10 cellular contexts compared by ENCODE assay signal in the genomic region with DNA sequence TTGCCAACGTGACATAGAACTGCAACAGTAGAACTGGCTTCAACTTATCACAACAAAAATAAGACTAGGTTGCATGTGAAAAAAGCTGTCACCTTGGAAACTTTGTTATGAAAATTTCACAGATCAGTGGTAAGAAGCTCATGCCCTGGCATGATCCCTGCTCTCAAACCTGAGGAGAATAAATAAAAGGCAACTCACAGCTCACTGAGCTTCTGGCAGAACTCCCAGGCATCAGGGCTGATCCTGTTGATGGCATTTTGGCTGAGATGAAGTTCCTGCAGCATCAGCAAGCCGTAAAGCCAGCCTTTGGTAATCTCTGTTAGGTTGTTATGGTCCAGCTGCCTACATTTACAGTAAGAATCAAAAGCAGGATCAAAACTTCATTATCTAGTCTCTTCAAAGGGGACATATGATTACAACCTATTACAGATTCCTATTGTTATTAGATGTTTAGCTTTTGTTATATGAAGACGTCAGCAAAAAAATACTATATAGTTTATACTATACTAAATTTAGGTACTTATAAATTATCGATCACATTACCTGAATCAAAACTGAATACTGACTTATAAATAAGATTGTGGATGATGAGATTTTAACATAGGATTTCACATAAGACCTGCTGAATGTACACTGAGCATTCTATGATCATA. TPM values are rescaled to one million over a fixed set of nuclear protein-coding genes. Genes with fewer than 3 reads are reported as not detected.
DNase-seq lines count a peak whose midpoint lies in the region; ATAC-seq, FAIRE-seq and TF ChIP-seq lines count a peak whose summit lies in the region.
"Had no signal": no experiment of that assay in that cellular context is flagged by ENCODE, and none has a peak within 500 bp of the region (broad histone marks: within the 10 kb centered on the region; RNA-seq: fewer than 3 reads in every experiment).

No MANE protein-coding gene starts in this region.

- no peaks in the 10 kb centered on the region for H3K9me3 Mint-ChIP-seq in astrocyte (ENCODE audit: unreplicated experiment)

- no peaks in the 10 kb centered on the region for H3K27me3 ChIP-seq in astrocyte (ENCODE audit: insufficient read depth, low read length)
- H3K27me3 ChIP-seq in hepatocyte = no peaks in the 10 kb centered on the region
- no peaks in the 10 kb centered on the region for H3K27me3 ChIP-seq in thoracic aorta (replicated peaks; ENCODE audit: insufficient read depth)

- H3K27ac Mint-ChIP-seq in astrocyte (ENCODE audit: unreplicated experiment) = no peak overlapping the region

- H3K79me2 ChIP-seq in astrocyte (ENCODE audit: insufficient read depth, low read length) (peaks cover 29% of the 10 kb centered on the region), hepatocyte (peaks cover 26% of the 10 kb centered on the region)

- H3K27ac ChIP-seq in astrocyte (ENCODE audit: low read depth, low read length) (peak overlapping the region; percentile 78), hepatocyte (no peak overlapping the region), thoracic aorta (peak overlapping the region in 1 of 2 donors; percentile 1)
- H3K27ac ChIP-seq: 22Rv1 had no signal

- DNase-seq in DMS 273 (lab: John Stamatoyannopoulos, UW; ENCODE audit: unreplicated experiment) (peak; percentile 70), DMS 273 treated with DMSO at 0.1 percent for 48 hours (lab: John Stamatoyannopoulos, UW) (no peak), astrocyte (ENCODE audit: low read depth) (peak; percentile 81), hepatocyte (ENCODE audit: low spot score) (peak; percentile 12), thoracic aorta (ENCODE audit: low spot score) (peak; percentile 18), GM10266 (ENCODE audit: extremely low spot score) (no peak)
- DNase-seq: activated CD4-positive, alpha-beta T cell treated with anti-CD3 and anti-CD28 coated beads, Interleukin-2, amount 50 U/mL, for 48 hours had no signal

- H3K9me3 ChIP-seq in astrocyte (ENCODE audit: insufficient read depth, low read depth, low read length) (no peaks in the 10 kb centered on the region), hepatocyte (ENCODE audit: low read depth) (no peaks in the 10 kb centered on the region), thoracic aorta (no peaks in the 10 kb centered on the region)

- H3K27me3 Mint-ChIP-seq in astrocyte (ENCODE audit: low read depth, unreplicated experiment) = no peaks in the 10 kb centered on the region

- 65% methylated on average over 4 of the region's 4 CpGs for WGBS in hepatocyte (ENCODE audit: low lambda C conversion rate, missing lambda C conversion rate)

- no peak overlapping the region for H3K4me2 ChIP-seq in astrocyte (ENCODE audit: low read length)
- H3K4me2 ChIP-seq in hepatocyte = no peak overlapping the region

- FAIRE-seq in astrocyte (lab: Jason Lieb, UNC) = peak; percentile 55

- H2AFZ ChIP-seq in astrocyte (ENCODE audit: low read depth, low read length) = no peak overlapping the region
- H2AFZ ChIP-seq in hepatocyte = no peak overlapping the region

- peaks cover 23% of the 10 kb centered on the region for H4K20me1 ChIP-seq in astrocyte (ENCODE audit: insufficient read depth, low read length)
- peaks cover 6% of the 10 kb centered on the region for H4K20me1 ChIP-seq in hepatocyte (ENCODE audit: insufficient read depth, poor library complexity, severe bottlenecking)

- peaks cover 52% of the 10 kb centered on the region for H3K36me3 ChIP-seq in astrocyte (ENCODE audit: insufficient read depth, low read length)
- H3K36me3 ChIP-seq in hepatocyte (replicated peaks; ENCODE audit: insufficient read depth, low read depth) = no peaks in the 10 kb centered on the region
- peaks cover 14% of the 10 kb centered on the region for H3K36me3 ChIP-seq in thoracic aorta

- H3K36me3 Mint-ChIP-seq in astrocyte (ENCODE audit: low read depth, unreplicated experiment) = peaks cover 33% of the 10 kb centered on the region

- peaks cover 51% of the 10 kb centered on the region for H3K4me1 Mint-ChIP-seq in astrocyte (ENCODE audit: low read depth, unreplicated experiment)

- no peaks in the 10 kb centered on the region for H3K4me1 ChIP-seq in astrocyte (ENCODE audit: insufficient read depth, low read length)
- H3K4me1 ChIP-seq in hepatocyte (ENCODE audit: insufficient read depth) = no peaks in the 10 kb centered on the region
- H3K4me1 ChIP-seq in thoracic aorta (ENCODE audit: control insufficient read depth in 1 of 2, low read depth in 2 of 2) = peaks cover 5 to 49% of the 10 kb centered on the region in 2 donors

- no peak overlapping the region for H3K4me3 ChIP-seq in astrocyte (ENCODE audit: insufficient read depth, low read depth, low read length)
- no peak overlapping the region for H3K4me3 ChIP-seq in hepatocyte
- no peak overlapping the region for H3K4me3 ChIP-seq in thoracic aorta

- no peak overlapping the region for H3K9ac ChIP-seq in astrocyte (ENCODE audit: low read length)

- no peak overlapping the region for H3K4me3 Mint-ChIP-seq in astrocyte (ENCODE audit: unreplicated experiment)

- TF ChIP-seq CTCF in astrocyte (IDR thresholded peaks at IDR 0.05; ENCODE audit: insufficient read depth, low read depth, low read length) (no peak), hepatocyte (IDR thresholded peaks at IDR 0.05; ENCODE audit: poor library complexity) (no peak), thoracic aorta (IDR thresholded peaks at IDR 0.05) (no peak), GM10266 (IDR thresholded peaks at IDR 0.05; ENCODE audit: control insufficient read depth, insufficient read depth, low read depth, missing control alignments) (no peak)

- ATAC-seq in thoracic aorta (ENCODE audit: insufficient number of reproducible peaks, low FRiP score, low read depth) (no peak), HG03025 (IDR thresholded peaks at IDR 0.05; ENCODE audit: low FRiP score, unreplicated experiment) (no peak), HG02884 (IDR thresholded peaks at IDR 0.05; ENCODE audit: unreplicated experiment) (no peak)

- no peaks in the 10 kb centered on the region for H3K9me2 ChIP-seq in hepatocyte (replicated peaks; ENCODE audit: insufficient read depth)

RNA-seq across cellular contexts. Expression of a gene that starts 32.0 kb away (rescaled TPM):
- total RNA-seq in astrocyte = 96.0 and 129 TPM in 2 replicates
- total RNA-seq in hepatocyte = 63.9 and 71.5 TPM in 2 replicates
- polyA plus RNA-seq in hepatocyte = 21.7 and 23.7 TPM in 2 replicates
- 10 to 100 TPM; 34.4 to 70.0 TPM for total RNA-seq in thoracic aorta

Comparison
In these comparisons a context has a peak if more than half of its experiments do, and no peak if none do; other contexts are left out.
1. DNase-seq: peak in DMS 273 (single experiment), astrocyte (single experiment), hepatocyte (single experiment) and thoracic aorta (single experiment); none in DMS 273 treated with DMSO at 0.1 percent for 48 hours (single experiment) and GM10266 (single experiment).